ENCODE assay signal across 21 cellular contexts in genomic region chr22:31097941-31098632, GRCh38. TPM values are rescaled to one million over a fixed set of nuclear protein-coding genes. Genes with fewer than 3 reads are reported as not detected.
DNase-seq lines count a peak whose midpoint lies in the region; ATAC-seq and TF ChIP-seq lines count a peak whose summit lies in the region.
"Had no signal": no experiment of that assay in that cellular context is flagged by ENCODE, and none has a peak within 500 bp of the region (broad histone marks: within the 10 kb centered on the region; RNA-seq: fewer than 3 reads in every experiment).

No MANE protein-coding gene starts in this region.

- no peak for TF ChIP-seq EP300 in esophagus muscularis mucosa (IDR thresholded peaks at IDR 0.05)

- H3K4me3 ChIP-seq in right cardiac atrium (ENCODE audit: low read length) (no peak overlapping the region), esophagus muscularis mucosa (peak overlapping the region in 3 of 4 donors; percentile 11 to 40 (median 18)), neuronal stem cell (ENCODE audit: low read length in 2 of 2) (no peak overlapping the region)
- H3K4me3 ChIP-seq: BLaER1 treated with 17β-estradiol and CSF1 and Interleukin-3, amounts not matched to agents 10 nM and 100 nM; hepatocyte; spleen had no signal

- TF ChIP-seq CTCF in esophagus muscularis mucosa (IDR thresholded peaks at IDR 0.05), result no peak

- intact Hi-C loops in right cardiac atrium (cut with DNase I), result no loop called here
- intact Hi-C loops in Right ventricle myocardium superior (cut with DNase I), result no loop called here
- intact Hi-C loops in esophagus muscularis mucosa (cut with DNase I), result no loop called here

- 82% methylated on average over 10 of the region's 10 CpGs for WGBS in right cardiac atrium
- whole genome bisulfite sequencing in esophagus muscularis mucosa, result 37% methylated on average over 10 of the region's 10 CpGs
- no CpG with 5 or more reads among the region's 10 CpGs for WGBS in neuronal stem cell (ENCODE audit: extremely low coverage in 2 of 2, insufficient read length in 2 of 2, insufficient replicate concordance in 1 of 2), 2 donors

- no peak overlapping the region for H2AK5ac ChIP-seq in neuronal stem cell (ENCODE audit: low read depth, low read length)

- no peaks in the 10 kb centered on the region for H3K79me1 ChIP-seq in neuronal stem cell (ENCODE audit: low read depth, low read length)

- peak overlapping the region; percentile 54 for H3K9ac ChIP-seq in neuronal stem cell (ENCODE audit: low read depth, low read length, poor library complexity)
- H3K9ac ChIP-seq: BLaER1 treated with 17β-estradiol and CSF1 and Interleukin-3, amounts not matched to agents 10 nM and 100 nM had no signal

- no peak overlapping the region for H2BK12ac ChIP-seq in neuronal stem cell (ENCODE audit: low read length)

- H2AFZ ChIP-seq in neuronal stem cell (ENCODE audit: low read length), result no peak overlapping the region
- H2AFZ ChIP-seq: hepatocyte had no signal

- TF ChIP-seq POLR2A in esophagus muscularis mucosa (IDR thresholded peaks at IDR 0.05; ENCODE audit: low read depth), result no peak

- no peak overlapping the region for H4K8ac ChIP-seq in neuronal stem cell (ENCODE audit: low read depth, low read length)

- peak overlapping the region; percentile 94 for H3K23ac ChIP-seq in neuronal stem cell (ENCODE audit: low read depth, low read length, poor library complexity)

- H3K36me3 ChIP-seq in esophagus muscularis mucosa (peaks cover 67 to 98% (median 89%) of the 10 kb centered on the region in 4 donors), neuronal stem cell (replicated peaks in 1 of 2; ENCODE audit: control insufficient read depth in 2 of 2, insufficient read depth in 2 of 2, low read length in 2 of 2) (peaks cover 20 to 50% of the 10 kb centered on the region in 2 donors)

- no peak overlapping the region for H4K91ac ChIP-seq in neuronal stem cell (ENCODE audit: low read depth, low read length, poor library complexity)

- ATAC-seq in right cardiac atrium (no peak), Right ventricle myocardium superior (ENCODE audit: poor library complexity) (no peak)

- H3K27ac ChIP-seq in right cardiac atrium (ENCODE audit: low read length) (no peak overlapping the region), esophagus muscularis mucosa (replicated peaks in 1 of 4) (peak overlapping the region; percentile 98 to 99 (median 99)), neuronal stem cell (replicated peaks; ENCODE audit: low read length) (no peak overlapping the region), caudate nucleus (ENCODE audit: low read depth, low read length) (no peak overlapping the region)
- H3K27ac ChIP-seq: BLaER1 treated with 17β-estradiol and CSF1 and Interleukin-3, amounts not matched to agents 10 nM and 100 nM had no signal

- H2BK120ac ChIP-seq in neuronal stem cell (ENCODE audit: low read depth, low read length), result no peak overlapping the region

- H3K27me3 ChIP-seq in right cardiac atrium (ENCODE audit: control insufficient read depth, insufficient read depth) (no peaks in the 10 kb centered on the region), esophagus muscularis mucosa (no peaks in the 10 kb centered on the region), neuronal stem cell (ENCODE audit: control insufficient read depth in 3 of 3, insufficient read depth in 3 of 3, low read depth in 1 of 3, low read length in 3 of 3) (no peaks in the 10 kb centered on the region)
- H3K27me3 ChIP-seq: BLaER1 treated with 17β-estradiol and CSF1 and Interleukin-3, amounts not matched to agents 10 nM and 100 nM; hepatocyte; spleen had no signal

- DNase-seq in right cardiac atrium, result peak in 2 of 3 donors; percentile 26 to 53
- DNase-seq in Right ventricle myocardium superior, result no peak
- no peak for DNase-seq in esophagus muscularis mucosa (ENCODE audit: extremely low spot score)
- DNase-seq in neuronal stem cell (ENCODE audit: low spot score), result no peak
- DNase-seq in stimulated activated CD4-positive, alpha-beta T cell treated with anti-CD3 and anti-CD28 coated beads, Interleukin-4, amount 100 ng/mL, for 24 hours, result no peak
- no peak for DNase-seq in caudate nucleus (lab: John Stamatoyannopoulos, UW)
- no peak for DNase-seq in stimulated activated CD8-positive, alpha-beta memory T cell treated with anti-CD3 and anti-CD28 coated beads, Interleukin-4, amount 100 ng/mL, for 48 hours
- DNase-seq in AG08395 (ENCODE audit: low spot score), result no peak
- DNase-seq: activated CD4-positive, alpha-beta T cell treated with anti-CD3 and anti-CD28 coated beads for 4 hours; activated naive CD8-positive, alpha-beta T cell treated with anti-CD3 and anti-CD28 coated beads for 36 hours; Calu3; kidney; NCI-H1694; NCI-H2227 treated with DMSO at 0.1 percent for 48 hours; OCI-M1 had no signal

- H3K14ac ChIP-seq in neuronal stem cell (ENCODE audit: low read length), result peak overlapping the region; percentile 72

- H3K4ac ChIP-seq in neuronal stem cell (ENCODE audit: low read length), result no peak overlapping the region

- H3K4me1 ChIP-seq in right cardiac atrium (ENCODE audit: control insufficient read depth, insufficient read depth, low read length) (no peaks in the 10 kb centered on the region), esophagus muscularis mucosa (peaks cover 66 to 100% (median 99%) of the 10 kb centered on the region in 4 donors), neuronal stem cell (ENCODE audit: control insufficient read depth in 2 of 2, insufficient read depth in 1 of 2, low read depth in 1 of 2, low read length in 2 of 2) (peaks cover 0 to 9% of the 10 kb centered on the region in 2 donors)

- no peak overlapping the region for H2BK15ac ChIP-seq in neuronal stem cell (ENCODE audit: low read length)

- H3K9me3 ChIP-seq in right cardiac atrium (ENCODE audit: control insufficient read depth, low read length) (no peaks in the 10 kb centered on the region), esophagus muscularis mucosa (no peaks in the 10 kb centered on the region), neuronal stem cell (replicated peaks in 1 of 2; ENCODE audit: control insufficient read depth in 2 of 2, insufficient read depth in 1 of 2, low read depth in 1 of 2, low read length in 2 of 2) (peaks cover 0 to 2% of the 10 kb centered on the region in 2 donors)
- H3K9me3 ChIP-seq: BLaER1 treated with 17β-estradiol and CSF1 and Interleukin-3, amounts not matched to agents 10 nM and 100 nM; spleen had no signal

- no peak overlapping the region for H2BK5ac ChIP-seq in neuronal stem cell (ENCODE audit: low read length)

- H3K4me2 ChIP-seq in neuronal stem cell (ENCODE audit: insufficient read depth, low read length, poor library complexity, severe bottlenecking), result peak overlapping the region; percentile 38
- H3K4me2 ChIP-seq: BLaER1 treated with 17β-estradiol and CSF1 and Interleukin-3, amounts not matched to agents 10 nM and 100 nM; hepatocyte had no signal

- H3K18ac ChIP-seq in neuronal stem cell (ENCODE audit: low read length), result peak overlapping the region; percentile 87

RNA-seq across cellular contexts. Expression of gene SELENOM, which starts 9.3 kb away (rescaled TPM):
- total RNA-seq in right cardiac atrium, result 100 to 1,000 TPM; 167 to 205 (median 176) TPM
- 219 TPM for polyA plus RNA-seq in right cardiac atrium
- 43.4 TPM for total RNA-seq in Right ventricle myocardium superior
- 1,000 to 10,000 TPM; 1,118 to 1,733 (median 1,416) TPM for total RNA-seq in esophagus muscularis mucosa
- 44.6 TPM for polyA plus RNA-seq in neuronal stem cell (2013, experiment 1 of 2)
- 40.6 TPM for polyA plus RNA-seq in neuronal stem cell (2013, experiment 2 of 2)
- total RNA-seq: Calu3 had no signal

RNA-seq across cellular contexts. Expression of gene SMTN, which starts 17.0 kb away (rescaled TPM):
- total RNA-seq in right cardiac atrium, result 100 to 1,000 TPM; 156 to 233 (median 217) TPM
- polyA plus RNA-seq in right cardiac atrium, result 192 TPM
- 256 TPM for total RNA-seq in Right ventricle myocardium superior
- total RNA-seq in esophagus muscularis mucosa, result 1,000 to 10,000 TPM; 1,154 to 1,495 (median 1,416) TPM
- 25.4 TPM for polyA plus RNA-seq in neuronal stem cell (2013, experiment 1 of 2)
- polyA plus RNA-seq in neuronal stem cell (2013, experiment 2 of 2), result 25.4 TPM

RNA-seq across cellular contexts. Expression of gene INPP5J, which starts 24.7 kb away (rescaled TPM):
- total RNA-seq in right cardiac atrium (10 to 100 TPM; 28.8 to 62.1 (median 50.7) TPM), Right ventricle myocardium superior (15.4 TPM), esophagus muscularis mucosa (1 to 10 TPM; 1.3 to 2.1 (median 1.8) TPM)
- 28.9 TPM for polyA plus RNA-seq in right cardiac atrium
- polyA plus RNA-seq in neuronal stem cell (2013, experiment 1 of 2), result 4.8 TPM
- polyA plus RNA-seq in neuronal stem cell (2013, experiment 2 of 2), result 4.6 TPM
- total RNA-seq: subcutaneous adipose tissue; T-helper 1 cell treated with Interleukin-12 subunit alpha and Interleukin-12 subunit beta and Interleukin-4 antibody, amounts not matched to agents 30 ng/mL and 1 ng/mL, for 36 hours had no signal

RNA-seq across cellular contexts. Expression of gene PLA2G3, which starts 42.2 kb away (rescaled TPM):
- not detected for total RNA-seq in right cardiac atrium
- polyA plus RNA-seq in right cardiac atrium, result not detected
- total RNA-seq in Right ventricle myocardium superior, result not detected
- total RNA-seq in esophagus muscularis mucosa, result not detected
- polyA plus RNA-seq in neuronal stem cell (2013, experiment 1 of 2), result 12.3 TPM
- 11.3 TPM for polyA plus RNA-seq in neuronal stem cell (2013, experiment 2 of 2)
- total RNA-seq: activated naive CD8-positive, alpha-beta T cell treated with anti-CD3 and anti-CD28 coated beads for 36 hours; Calu3; kidney; spleen; subcutaneous adipose tissue; T-helper 1 cell treated with Interleukin-12 subunit alpha and Interleukin-12 subunit beta and Interleukin-4 antibody, amounts not matched to agents 30 ng/mL and 1 ng/mL, for 36 hours had no signal
- polyA plus RNA-seq: neural cell, spleen had no signal

Comparison
In these comparisons a context has a peak if more than half of its experiments do, and no peak if none do; other contexts are left out.
1. DNase-seq: peak in right cardiac atrium (2 of 3); none in Right ventricle myocardium superior (single experiment), esophagus muscularis mucosa (single experiment), neuronal stem cell (single experiment), stimulated activated CD4-positive, alpha-beta T cell treated with anti-CD3 and anti-CD28 coated beads, Interleukin-4, amount 100 ng/mL, for 24 hours (single experiment), caudate nucleus (0 of 61), stimulated activated CD8-positive, alpha-beta memory T cell treated with anti-CD3 and anti-CD28 coated beads, Interleukin-4, amount 100 ng/mL, for 48 hours (single experiment) and AG08395 (single experiment).
2. H3K27ac ChIP-seq: peak in esophagus muscularis mucosa (4 of 4); none in right cardiac atrium (single experiment), neuronal stem cell (single experiment) and caudate nucleus (single experiment).
3. H3K4me3 ChIP-seq: peak in esophagus muscularis mucosa (3 of 4); none in right cardiac atrium (single experiment) and neuronal stem cell (0 of 2).
4. RNA of gene SELENOM, which starts 9.3 kb away (total RNA-seq): 1,118 to 1,733 TPM in esophagus muscularis mucosa; 167 to 205 TPM in right cardiac atrium and 43.4 TPM in Right ventricle myocardium superior (single experiment); every median in the first group is over 4 times any median in the second.